Comparison of ENCODE assay signal across 12 cellular contexts in the genomic region with DNA sequence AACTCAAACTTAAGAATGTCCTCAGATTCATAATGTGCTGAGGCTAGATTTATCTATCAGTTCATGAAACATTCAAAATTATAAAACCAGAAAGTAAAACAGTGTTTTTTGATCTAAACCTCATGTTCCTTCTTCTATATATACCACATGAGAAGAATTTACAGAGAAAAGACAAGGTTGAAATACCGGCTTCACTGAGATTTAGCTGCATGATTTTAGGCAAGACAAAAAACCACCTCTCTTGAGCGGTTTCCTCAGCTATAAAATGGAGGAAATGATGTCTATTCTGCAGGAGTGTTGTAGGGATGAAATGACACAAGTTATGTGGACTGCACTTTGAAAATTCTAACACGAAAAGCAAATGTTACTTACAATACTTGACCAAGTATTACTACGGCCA.
"Had no signal": no experiment of that assay in that cellular context is flagged by ENCODE, and none has a peak within 500 bp of the region (broad histone marks: within the 10 kb centered on the region; RNA-seq: fewer than 3 reads in every experiment).

No MANE protein-coding gene starts in this region.

- H3K4me3 ChIP-seq: GM23248, HAP-1, K562 had no signal

- H3K27ac ChIP-seq: GM23248, HL-60 had no signal

- H3K4me1 ChIP-seq: HAP-1 had no signal

- H3K9ac ChIP-seq: GM23248 had no signal

- H3K36me3 ChIP-seq: HAP-1 had no signal

- H3K27ac Mint-ChIP-seq: HFFc6, IgD-negative memory B cell had no signal

- FAIRE-seq: HepG2, K562 had no signal

- H3K36me3 Mint-ChIP-seq: IgD-negative memory B cell had no signal

- H3K9me3 ChIP-seq: HAP-1 had no signal

- H3K4me3 Mint-ChIP-seq: HFFc6, IgD-negative memory B cell had no signal

- H2AFZ ChIP-seq: GM23248 had no signal

- DNase-seq: GM23248, GOT3, H7, HFFc6, Kasumi-1, KG1 had no signal

- H3K9me3 Mint-ChIP-seq: HFFc6, IgD-negative memory B cell had no signal

- ATAC-seq: HCT116, HepG2, K562 had no signal
